ENCODE assay signal across 7 cellular contexts in genomic region chr13:36981156-36981743, GRCh38. TPM values are rescaled to one million over a fixed set of nuclear protein-coding genes. Genes with fewer than 3 reads are reported as not detected.
DNase-seq lines count a peak whose midpoint lies in the region; ATAC-seq and TF ChIP-seq lines count a peak whose summit lies in the region.

No MANE protein-coding gene starts in this region.

- no peaks in the 10 kb centered on the region for H3K9me3 Mint-ChIP-seq in neural progenitor cell

- no peak overlapping the region for H4K91ac ChIP-seq in neuronal stem cell (ENCODE audit: low read depth, low read length, poor library complexity)

- no peak overlapping the region for H3K4me2 ChIP-seq in neural progenitor cell
- no peak overlapping the region for H3K4me2 ChIP-seq in neuronal stem cell (ENCODE audit: insufficient read depth, low read length, poor library complexity, severe bottlenecking)

- H3F3A ChIP-seq in neural progenitor cell (ENCODE audit: low read depth) = peaks cover 5% of the 10 kb centered on the region

- H3K27me3 Mint-ChIP-seq in neural progenitor cell (ENCODE audit: insufficient read depth, low read depth) = no peaks in the 10 kb centered on the region

- H3K27ac ChIP-seq in dorsolateral prefrontal cortex (peak overlapping the region in 1 of 59 donors; percentile 54), neural progenitor cell (no peak overlapping the region), neuronal stem cell (replicated peaks; ENCODE audit: low read length) (no peak overlapping the region)

- H2BK5ac ChIP-seq in neuronal stem cell (ENCODE audit: low read length) = no peak overlapping the region

- H3K18ac ChIP-seq in neuronal stem cell (ENCODE audit: low read length) = no peak overlapping the region

- in situ Hi-C loops in G401 (cut with HindIII; ENCODE audit: low sequenced_read_pairs) = loop anchor here (25.0 kb wide), 1 partner anchor 119 kb away; no protein-coding TSS in a partner anchor

- H2AK5ac ChIP-seq in neuronal stem cell (ENCODE audit: low read depth, low read length) = no peak overlapping the region

- no peak overlapping the region for H3K23ac ChIP-seq in neuronal stem cell (ENCODE audit: low read depth, low read length, poor library complexity)

- no peak overlapping the region for H4K8ac ChIP-seq in neuronal stem cell (ENCODE audit: low read depth, low read length)

- H3K79me2 ChIP-seq in neural progenitor cell (ENCODE audit: low read depth) = no peaks in the 10 kb centered on the region

- ATAC-seq in HG02852 (IDR thresholded peaks at IDR 0.05; ENCODE audit: unreplicated experiment) = peak; percentile 52

- H2BK12ac ChIP-seq in neuronal stem cell (ENCODE audit: low read length) = no peak overlapping the region

- H3K4ac ChIP-seq in neuronal stem cell (ENCODE audit: low read length) = no peak overlapping the region

- no peak overlapping the region for H3K9ac ChIP-seq in neural progenitor cell
- no peak overlapping the region for H3K9ac ChIP-seq in neuronal stem cell (ENCODE audit: low read depth, low read length, poor library complexity)

- no peak overlapping the region for H2BK15ac ChIP-seq in neuronal stem cell (ENCODE audit: low read length)

- H3K27ac Mint-ChIP-seq in neural progenitor cell = no peak overlapping the region

- no peak overlapping the region for H3K4me3 Mint-ChIP-seq in neural progenitor cell

- intact Hi-C loops in dorsolateral prefrontal cortex (cut with DNase I) = loop anchor here (2.0 to 5.0 kb wide), 2 partner anchors 122 to 124 kb away; no protein-coding TSS in a partner anchor

- H3K4me3 ChIP-seq in dorsolateral prefrontal cortex = no peak overlapping the region
- no peak overlapping the region for H3K4me3 ChIP-seq in neural progenitor cell
- H3K4me3 ChIP-seq in neuronal stem cell (ENCODE audit: low read length in 2 of 2) = no peak overlapping the region

- no peaks in the 10 kb centered on the region for H3K4me1 Mint-ChIP-seq in neural progenitor cell

- DNase-seq in G401 (ENCODE audit: low spot score) (peak; percentile 53), NCI-H82 treated with DMSO at 0.1 percent for 48 hours (lab: John Stamatoyannopoulos, UW; ENCODE audit: unreplicated experiment) (peak; percentile 16), dorsolateral prefrontal cortex (no peak), neural progenitor cell (ENCODE audit: low spot score) (peak; percentile 46), epidermal melanocyte (ENCODE audit: insufficient read length, low spot score) (no peak), neuronal stem cell (ENCODE audit: low spot score) (no peak)

- no peaks in the 10 kb centered on the region for H3K27me3 ChIP-seq in dorsolateral prefrontal cortex
- H3K27me3 ChIP-seq in neural progenitor cell = no peaks in the 10 kb centered on the region
- H3K27me3 ChIP-seq in neuronal stem cell (ENCODE audit: control insufficient read depth in 3 of 3, insufficient read depth in 3 of 3, low read depth in 1 of 3, low read length in 3 of 3) = no peaks in the 10 kb centered on the region

- peaks cover 15% of the 10 kb centered on the region for H3K36me3 ChIP-seq in neural progenitor cell
- peaks cover 11 to 91% of the 10 kb centered on the region in 2 donors for H3K36me3 ChIP-seq in neuronal stem cell (replicated peaks in 1 of 2; ENCODE audit: control insufficient read depth in 2 of 2, insufficient read depth in 2 of 2, low read length in 2 of 2)

- peaks cover 14% of the 10 kb centered on the region for H3K36me3 Mint-ChIP-seq in neural progenitor cell

- H3K9me3 ChIP-seq in neural progenitor cell (ENCODE audit: low read depth) (no peaks in the 10 kb centered on the region), neuronal stem cell (replicated peaks in 1 of 2; ENCODE audit: control insufficient read depth in 2 of 2, insufficient read depth in 1 of 2, low read depth in 1 of 2, low read length in 2 of 2) (peaks cover 0 to 1% of the 10 kb centered on the region in 2 donors)

- no peaks in the 10 kb centered on the region for H3K4me1 ChIP-seq in neural progenitor cell
- H3K4me1 ChIP-seq in neuronal stem cell (ENCODE audit: control insufficient read depth in 2 of 2, insufficient read depth in 1 of 2, low read depth in 1 of 2, low read length in 2 of 2) = no peaks in the 10 kb centered on the region

- H2BK120ac ChIP-seq in neuronal stem cell (ENCODE audit: low read depth, low read length) = no peak overlapping the region

- H2AFZ ChIP-seq in neural progenitor cell (replicated peaks) (no peak overlapping the region), neuronal stem cell (ENCODE audit: low read length) (no peak overlapping the region)

- H4K20me1 ChIP-seq in neural progenitor cell (ENCODE audit: low read depth) = no peaks in the 10 kb centered on the region

- H3K14ac ChIP-seq in neuronal stem cell (ENCODE audit: low read length) = no peak overlapping the region

- no peaks in the 10 kb centered on the region for H3K79me1 ChIP-seq in neuronal stem cell (ENCODE audit: low read depth, low read length)

- WGBS in neuronal stem cell (ENCODE audit: extremely low coverage in 2 of 2, insufficient read length in 2 of 2, insufficient replicate concordance in 1 of 2), 2 donors = no CpG with 5 or more reads among the region's 6 CpGs

- TF ChIP-seq CTCF in dorsolateral prefrontal cortex (IDR thresholded peaks at IDR 0.05 in 54 of 56, conservative IDR thresholded peaks at IDR 0.05 in 2 of 56; ENCODE audit: low read depth in 1 of 56, partially characterized antibody in 56 of 56) (peak in 55 of 56 donors; percentile 43 to 90 (median 67)), neural progenitor cell (IDR thresholded peaks at IDR 0.05) (peak; percentile 62)

RNA-seq across cellular contexts. Expression of gene ALG5, which starts 17.9 kb away (rescaled TPM):
- total RNA-seq in G401 (2014; rRNA removed; shearing (Covaris generic)) = 7.4 and 14.7 TPM in 2 replicates
- total RNA-seq in dorsolateral prefrontal cortex (10 to 100 TPM in 117 of 120 experiments, 1 to 10 TPM in 3; 8.5 to 26.6 (median 16.0) TPM), neural progenitor cell (ENCODE audit: low replicate concordance) (17.2 and 24.1 TPM in 2 replicates)
- polyA plus RNA-seq in neuronal stem cell (2013, experiment 1 of 2) = 19.5 TPM
- polyA plus RNA-seq in neuronal stem cell (2013, experiment 2 of 2) = 21.0 TPM

RNA-seq across cellular contexts. Expression of gene EXOSC8, which starts 19.3 kb away (rescaled TPM):
- 80.3 and 81.7 TPM in 2 replicates for total RNA-seq in G401 (2014; rRNA removed; shearing (Covaris generic))
- total RNA-seq in dorsolateral prefrontal cortex (10 to 100 TPM; 12.7 to 41.4 (median 22.4) TPM), neural progenitor cell (ENCODE audit: low replicate concordance) (108 and 155 TPM in 2 replicates)
- 109 TPM for polyA plus RNA-seq in neuronal stem cell (2013, experiment 1 of 2)
- polyA plus RNA-seq in neuronal stem cell (2013, experiment 2 of 2) = 117 TPM

Comparison
In these comparisons a context has a peak if more than half of its experiments do, and no peak if none do; other contexts are left out.
1. DNase-seq: peak in G401 (single experiment), NCI-H82 treated with DMSO at 0.1 percent for 48 hours (single experiment) and neural progenitor cell (single experiment); none in dorsolateral prefrontal cortex (0 of 10), epidermal melanocyte (single experiment) and neuronal stem cell (single experiment).